ENCODE assay signal across 22 cellular contexts in the genomic region with DNA sequence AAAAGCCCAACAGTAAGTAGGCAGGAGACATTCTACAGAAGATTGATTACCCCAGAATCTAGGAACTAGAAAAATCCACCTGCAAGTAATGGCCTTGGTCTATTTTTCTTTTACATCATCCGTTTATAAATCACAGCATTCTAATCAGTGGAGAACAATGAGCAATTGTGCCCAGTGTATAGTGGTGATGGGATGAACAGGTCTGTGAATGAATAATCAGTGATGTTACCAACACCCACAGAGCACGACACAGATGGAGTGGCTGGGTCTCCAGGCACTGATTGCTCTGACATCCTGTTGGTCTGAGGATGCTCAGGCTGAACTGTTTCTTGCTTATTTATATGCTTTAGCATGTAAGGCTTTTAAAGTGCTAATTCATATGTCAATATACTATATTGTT.
A peak's percentile ranks its signal among the peaks of the same experiment; 100 is the strongest.
DNase-seq lines count a peak whose midpoint lies in the region; TF ChIP-seq lines count a peak whose summit lies in the region.
"Had no signal": no experiment of that assay in that cellular context is flagged by ENCODE, and none has a peak within 500 bp of the region (broad histone marks: within the 10 kb centered on the region; RNA-seq: fewer than 3 reads in every experiment).

No MANE protein-coding gene starts in this region.

- no peak for TF ChIP-seq POLR2A in lower leg skin (IDR thresholded peaks at IDR 0.05)

- TF ChIP-seq CTCF in lower leg skin (IDR thresholded peaks at IDR 0.05) = no peak

- no peak overlapping the region for H3K4me3 ChIP-seq in lower leg skin (ENCODE audit: low read depth, poor library complexity, severe bottlenecking)
- H3K4me3 ChIP-seq: BLaER1, Peyer's patch had no signal

- peak overlapping the region; percentile 13 for H3K27ac ChIP-seq in angular gyrus (ENCODE audit: low read depth, low read length)
- H3K27ac ChIP-seq: 22Rv1, BLaER1, Peyer's patch had no signal

- WGBS in lower leg skin, 2 donors = 67 to 70% methylated on average over 2 of the region's 2 CpGs

- intact Hi-C loops in lower leg skin (cut with DNase I; ENCODE audit: low total_unique reads) = no loop called here

- DNase-seq in NCI-H146 (lab: John Stamatoyannopoulos, UW) (peak; percentile 19), NCI-H146 treated with DMSO at 0.1 percent for 48 hours (lab: John Stamatoyannopoulos, UW; ENCODE audit: unreplicated experiment) (no peak), kidney tubule cell (ENCODE audit: low spot score) (peak; percentile 45), renal cortical epithelial cell (ENCODE audit: low read depth) (peak; percentile 33), NCI-H524 (lab: John Stamatoyannopoulos, UW) (no peak), lower leg skin (ENCODE audit: low spot score in 2 of 2) (no peak), AG20443 (ENCODE audit: low spot score) (no peak)
- DNase-seq: ACHN; CD4-positive, CD25-positive, alpha-beta regulatory T cell; NCI-H1048; NCI-H1417; NCI-H187; NCI-H2081 treated with DMSO at 0.1 percent for 48 hours; NCI-H2171; NCI-H226; NCI-H510A; NCI-H82; Peyer's patch; SK-N-SH had no signal

Comparison
In these comparisons a context has a peak if more than half of its experiments do, and no peak if none do; other contexts are left out.
1. DNase-seq: peak in NCI-H146 (single experiment), kidney tubule cell (single experiment) and renal cortical epithelial cell (single experiment); none in NCI-H146 treated with DMSO at 0.1 percent for 48 hours (single experiment), NCI-H524 (0 of 2), lower leg skin (0 of 2) and AG20443 (single experiment).